ENCODE assay signal across 42 cellular contexts in the genomic region with DNA sequence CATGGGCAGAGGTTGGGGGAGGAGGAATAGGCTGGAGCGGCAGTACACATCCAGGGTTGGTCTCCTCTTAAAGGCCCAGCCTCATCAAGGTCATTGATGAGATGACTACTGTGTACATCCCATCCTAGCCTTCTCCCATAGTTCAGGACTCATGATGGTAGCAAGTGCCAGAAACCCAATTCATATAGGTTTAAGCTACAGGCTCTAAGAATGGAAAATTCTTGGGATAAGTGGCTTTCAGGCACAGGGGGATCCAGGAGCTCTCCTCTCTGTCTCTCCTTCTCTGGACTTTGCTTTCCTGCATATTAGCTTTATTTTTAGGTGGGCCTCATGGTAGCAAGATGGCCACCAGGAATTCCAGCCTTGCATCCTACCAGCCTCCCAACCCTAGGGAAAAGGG. TPM values are rescaled to one million over a fixed set of nuclear protein-coding genes. Genes with fewer than 3 reads are reported as not detected.
"Had no signal": no experiment of that assay in that cellular context is flagged by ENCODE, and none has a peak within 500 bp of the region (broad histone marks: within the 10 kb centered on the region; RNA-seq: fewer than 3 reads in every experiment).

No MANE protein-coding gene starts in this region.

- H3K4me1 ChIP-seq: ascending aorta, breast epithelium had no signal

- H3K4me1 Mint-ChIP-seq: activated naive CD4-positive, alpha-beta T cell treated with anti-CD3 and anti-CD28 coated beads, Interleukin-2, amount 10 ng/mL, durations not matched to agents 7 days and 5 days; activated naive CD4-positive, alpha-beta T cell treated with anti-CD3 and anti-CD28 coated beads, Interleukin-2, amount 50 U/mL, for 24 hours; activated T-helper 17 cell treated with anti-CD3 and anti-CD28 coated beads, Interleukin-2, amount 50 U/mL, for 72 hours; central memory CD8-positive, alpha-beta T cell had no signal

- H3K27ac Mint-ChIP-seq: activated naive CD4-positive, alpha-beta T cell treated with anti-CD3 and anti-CD28 coated beads for 36 hours; activated naive CD4-positive, alpha-beta T cell treated with anti-CD3 and anti-CD28 coated beads, Interleukin-2, amount 10 ng/mL, durations not matched to agents 7 days and 5 days; activated naive CD4-positive, alpha-beta T cell treated with anti-CD3 and anti-CD28 coated beads, Interleukin-2, amount 50 U/mL, for 24 hours; activated naive CD4-positive, alpha-beta T cell treated with anti-CD3 and anti-CD28 coated beads, Interleukin-2, amount 50 U/mL, for 72 hours; activated naive CD8-positive, alpha-beta T cell; activated naive CD8-positive, alpha-beta T cell treated with anti-CD3 and anti-CD28 coated beads for 36 hours; activated naive CD8-positive, alpha-beta T cell treated with anti-CD3 and anti-CD28 coated beads, Interleukin-2, amount 10 ng/mL, durations not matched to agents 7 days and 5 days; activated naive CD8-positive, alpha-beta T cell treated with anti-CD3 and anti-CD28 coated beads, Interleukin-2, amount 50 U/mL, for 24 hours; activated T-cell treated with anti-CD3 and anti-CD28 coated beads, Interleukin-2, amount 50 U/mL, for 24 hours; activated T-cell treated with anti-CD3 and anti-CD28 coated beads, Interleukin-2, amount 50 U/mL, for 72 hours; activated T-helper 1 cell treated with anti-CD3 and anti-CD28 coated beads, Interleukin-12 subunit alpha, Interleukin-12 subunit beta, Interleukin-2, Interleukin-4 antibody, amounts not matched to agents 30 ng/mL and 10 ng/mL and 1 ng/mL, durations not matched to agents 14 hours and 24 hours and 36 hours; activated T-helper 17 cell treated with anti-CD3 and anti-CD28 coated beads, Interleukin-2, amount 50 U/mL, for 72 hours; activated T-helper 2 cell treated with anti-CD3 and anti-CD28 coated beads, Interferon-gamma antibody, Interleukin-2, Interleukin-4, amounts not matched to agents 10 μg/mL and 5 μg/mL and 100 μg/mL, durations not matched to agents 14 hours and 24 hours and 36 hours; brain had no signal

- H3K36me3 Mint-ChIP-seq: activated naive CD4-positive, alpha-beta T cell treated with anti-CD3 and anti-CD28 coated beads, Interleukin-2, amount 10 ng/mL, durations not matched to agents 7 days and 5 days; activated naive CD4-positive, alpha-beta T cell treated with anti-CD3 and anti-CD28 coated beads, Interleukin-2, amount 50 U/mL, for 24 hours; activated naive CD4-positive, alpha-beta T cell treated with anti-CD3 and anti-CD28 coated beads, Interleukin-2, amount 50 U/mL, for 72 hours; activated naive CD8-positive, alpha-beta T cell; activated naive CD8-positive, alpha-beta T cell treated with anti-CD3 and anti-CD28 coated beads for 36 hours; activated naive CD8-positive, alpha-beta T cell treated with anti-CD3 and anti-CD28 coated beads, Interleukin-2, amount 10 ng/mL, durations not matched to agents 7 days and 5 days; brain had no signal

- H3K4me3 ChIP-seq: adrenal gland, ascending aorta, body of pancreas, breast epithelium, cardiac muscle cell had no signal

- H3K9me3 ChIP-seq: adrenal gland, ascending aorta, body of pancreas, breast epithelium had no signal

- H3K27ac ChIP-seq: adrenal gland, ascending aorta, body of pancreas, brain microvascular endothelial cell, breast epithelium, cardiac muscle cell had no signal

- ATAC-seq: activated naive CD4-positive, alpha-beta T cell treated with anti-CD3 and anti-CD28 coated beads, Interleukin-2, amount 50 U/mL, for 72 hours; activated naive CD8-positive, alpha-beta T cell treated with anti-CD3 and anti-CD28 coated beads, Interleukin-2, amount 50 U/mL, for 24 hours; activated T-cell treated with anti-CD3 and anti-CD28 coated beads, Interleukin-2, amount 50 U/mL, for 4 hours; activated T-cell treated with anti-CD3 and anti-CD28 coated beads, Interleukin-2, amount 50 U/mL, for 72 hours; activated T-helper 17 cell treated with anti-CD3 and anti-CD28 coated beads, Interleukin-2, amount 50 U/mL, for 72 hours; body of pancreas had no signal

- H3K36me3 ChIP-seq: adrenal gland, ascending aorta, brain microvascular endothelial cell, breast epithelium, cardiac muscle cell had no signal

- H3K4me3 Mint-ChIP-seq: activated naive CD4-positive, alpha-beta T cell treated with anti-CD3 and anti-CD28 coated beads for 36 hours; activated naive CD4-positive, alpha-beta T cell treated with anti-CD3 and anti-CD28 coated beads, Interleukin-2, amount 10 ng/mL, durations not matched to agents 7 days and 5 days; activated naive CD4-positive, alpha-beta T cell treated with anti-CD3 and anti-CD28 coated beads, Interleukin-2, amount 50 U/mL, for 24 hours; activated naive CD8-positive, alpha-beta T cell; activated naive CD8-positive, alpha-beta T cell treated with anti-CD3 and anti-CD28 coated beads for 36 hours; activated naive CD8-positive, alpha-beta T cell treated with anti-CD3 and anti-CD28 coated beads, Interleukin-2, amount 10 ng/mL, durations not matched to agents 7 days and 5 days; activated naive CD8-positive, alpha-beta T cell treated with anti-CD3 and anti-CD28 coated beads, Interleukin-2, amount 50 U/mL, for 24 hours; activated T-cell treated with anti-CD3 and anti-CD28 coated beads, Interleukin-2, amount 50 U/mL, for 24 hours; activated T-cell treated with anti-CD3 and anti-CD28 coated beads, Interleukin-2, amount 50 U/mL, for 4 hours; activated T-cell treated with anti-CD3 and anti-CD28 coated beads, Interleukin-2, amount 50 U/mL, for 72 hours; activated T-helper 1 cell treated with anti-CD3 and anti-CD28 coated beads, Interleukin-12 subunit alpha, Interleukin-12 subunit beta, Interleukin-2, Interleukin-4 antibody, amounts not matched to agents 30 ng/mL and 10 ng/mL and 1 ng/mL, durations not matched to agents 14 hours and 24 hours and 36 hours; activated T-helper 17 cell treated with anti-CD3 and anti-CD28 coated beads, Interleukin-2, amount 50 U/mL, for 72 hours; brain; central memory CD8-positive, alpha-beta T cell had no signal

- H3K9me3 Mint-ChIP-seq: activated naive CD4-positive, alpha-beta T cell treated with anti-CD3 and anti-CD28 coated beads for 36 hours; activated naive CD4-positive, alpha-beta T cell treated with anti-CD3 and anti-CD28 coated beads, Interleukin-2, amount 10 ng/mL, durations not matched to agents 7 days and 5 days; activated naive CD4-positive, alpha-beta T cell treated with anti-CD3 and anti-CD28 coated beads, Interleukin-2, amount 50 U/mL, for 24 hours; activated naive CD4-positive, alpha-beta T cell treated with anti-CD3 and anti-CD28 coated beads, Interleukin-2, amount 50 U/mL, for 72 hours; activated naive CD8-positive, alpha-beta T cell treated with anti-CD3 and anti-CD28 coated beads for 36 hours; activated naive CD8-positive, alpha-beta T cell treated with anti-CD3 and anti-CD28 coated beads, Interleukin-2, amount 50 U/mL, for 24 hours; activated T-cell treated with anti-CD3 and anti-CD28 coated beads, Interleukin-2, amount 50 U/mL, for 24 hours; activated T-cell treated with anti-CD3 and anti-CD28 coated beads, Interleukin-2, amount 50 U/mL, for 4 hours; activated T-cell treated with anti-CD3 and anti-CD28 coated beads, Interleukin-2, amount 50 U/mL, for 72 hours; activated T-helper 1 cell treated with anti-CD3 and anti-CD28 coated beads, Interleukin-12 subunit alpha, Interleukin-12 subunit beta, Interleukin-2, Interleukin-4 antibody, amounts not matched to agents 30 ng/mL and 10 ng/mL and 1 ng/mL, durations not matched to agents 14 hours and 24 hours and 36 hours; activated T-helper 2 cell treated with anti-CD3 and anti-CD28 coated beads, Interferon-gamma antibody, Interleukin-2, Interleukin-4, amounts not matched to agents 10 μg/mL and 5 μg/mL and 100 μg/mL, durations not matched to agents 14 hours and 24 hours and 36 hours; central memory CD8-positive, alpha-beta T cell had no signal

- DNase-seq: activated effector memory CD4-positive, alpha-beta T cell treated with anti-CD3 and anti-CD28 coated beads, Interleukin-2, amount 50 U/mL, for 16 hours; activated effector memory CD4-positive, alpha-beta T cell treated with Interleukin-2 at 50 U/mL for 16 hours; activated gamma-delta T cell; activated gamma-delta T cell treated with Interleukin-2 at 50 U/mL for 16 hours; activated naive CD4-positive, alpha-beta T cell; activated naive CD4-positive, alpha-beta T cell treated with anti-CD3 and anti-CD28 coated beads for 36 hours; activated naive CD4-positive, alpha-beta T cell treated with anti-CD3 and anti-CD28 coated beads, Interleukin-2, amount 10 ng/mL, durations not matched to agents 7 days and 5 days; activated naive CD4-positive, alpha-beta T cell treated with anti-CD3 and anti-CD28 coated beads, Interleukin-2, amount 50 U/mL, for 16 hours; activated naive CD4-positive, alpha-beta T cell treated with Interleukin-2 at 50 U/mL for 16 hours; activated naive CD8-positive, alpha-beta T cell treated with anti-CD3 and anti-CD28 coated beads for 36 hours; activated naive CD8-positive, alpha-beta T cell treated with anti-CD3 and anti-CD28 coated beads, Interleukin-2, amount 10 ng/mL, durations not matched to agents 7 days and 5 days; activated naive CD8-positive, alpha-beta T cell treated with anti-CD3 and anti-CD28 coated beads, Interleukin-2, amount 50 U/mL, for 24 hours; activated T-cell treated with anti-CD3 and anti-CD28 coated beads, Interleukin-2, amount 50 U/mL, for 1 hour; activated T-cell treated with anti-CD3 and anti-CD28 coated beads, Interleukin-2, amount 50 U/mL, for 24 hours; activated T-cell treated with anti-CD3 and anti-CD28 coated beads, Interleukin-2, amount 50 U/mL, for 4 hours; activated T-cell treated with anti-CD3 and anti-CD28 coated beads, Interleukin-2, amount 50 U/mL, for 48 hours; activated T-cell treated with anti-CD3 and anti-CD28 coated beads, Interleukin-2, amount 50 U/mL, for 72 hours; adrenal gland; amniotic stem cell; amygdala; anterior cingulate cortex; body of pancreas; brain microvascular endothelial cell; central memory CD4-positive, alpha-beta T cell; cerebellar nuclear complex had no signal

- H3K27me3 ChIP-seq: adrenal gland, ascending aorta, body of pancreas, brain microvascular endothelial cell, breast epithelium had no signal

- FAIRE-seq: astrocyte, bronchial epithelial cell had no signal

- H3K27me3 Mint-ChIP-seq: activated naive CD4-positive, alpha-beta T cell treated with anti-CD3 and anti-CD28 coated beads, Interleukin-2, amount 50 U/mL, for 24 hours had no signal

RNA-seq across cellular contexts. Expression of gene SDSL, which starts 6.3 kb away (rescaled TPM):
- total RNA-seq: activated naive CD4-positive, alpha-beta T cell treated with anti-CD3 and anti-CD28 coated beads for 36 hours had no signal

RNA-seq across cellular contexts. Expression of gene SDS, which starts 24.8 kb away (rescaled TPM):
- total RNA-seq: activated naive CD4-positive, alpha-beta T cell treated with anti-CD3 and anti-CD28 coated beads for 36 hours; activated naive CD4-positive, alpha-beta T cell treated with anti-CD3 and anti-CD28 coated beads, Interleukin-2, amount 50 U/mL, for 72 hours; activated naive CD8-positive, alpha-beta T cell treated with anti-CD3 and anti-CD28 coated beads for 36 hours; activated T-cell treated with anti-CD3 and anti-CD28 coated beads, Interleukin-2, amount 50 U/mL, for 72 hours; activated T-helper 1 cell treated with anti-CD3 and anti-CD28 coated beads, Interleukin-12 subunit alpha, Interleukin-12 subunit beta, Interleukin-2, Interleukin-4 antibody, amounts not matched to agents 30 ng/mL and 10 ng/mL and 1 ng/mL, durations not matched to agents 14 hours and 24 hours and 36 hours; activated T-helper 17 cell treated with anti-CD3 and anti-CD28 coated beads, Interleukin-2, amount 50 U/mL, for 72 hours; activated T-helper 2 cell treated with anti-CD3 and anti-CD28 coated beads, Interferon-gamma antibody, Interleukin-2, Interleukin-4, amounts not matched to agents 10 μg/mL and 5 μg/mL and 100 μg/mL, durations not matched to agents 14 hours and 24 hours and 36 hours; astrocyte; bronchial epithelial cell; cardiac muscle cell; cerebellum; chondrocyte had no signal
- polyA plus RNA-seq: cardiac muscle cell had no signal

RNA-seq across cellular contexts. Expression of gene LHX5, which starts 43.2 kb away (rescaled TPM):
- total RNA-seq: activated naive CD4-positive, alpha-beta T cell treated with anti-CD3 and anti-CD28 coated beads for 36 hours; activated naive CD4-positive, alpha-beta T cell treated with anti-CD3 and anti-CD28 coated beads, Interleukin-2, amount 50 U/mL, for 72 hours; activated naive CD8-positive, alpha-beta T cell treated with anti-CD3 and anti-CD28 coated beads for 36 hours; activated naive CD8-positive, alpha-beta T cell treated with anti-CD3 and anti-CD28 coated beads, Interleukin-2, amount 10 ng/mL, durations not matched to agents 7 days and 5 days; activated T-cell treated with anti-CD3 and anti-CD28 coated beads, Interleukin-2, amount 50 U/mL, for 4 hours; activated T-helper 1 cell treated with anti-CD3 and anti-CD28 coated beads, Interleukin-12 subunit alpha, Interleukin-12 subunit beta, Interleukin-2, Interleukin-4 antibody, amounts not matched to agents 30 ng/mL and 10 ng/mL and 1 ng/mL, durations not matched to agents 14 hours and 24 hours and 36 hours; activated T-helper 17 cell treated with anti-CD3 and anti-CD28 coated beads, Interleukin-2, amount 50 U/mL, for 72 hours; activated T-helper 2 cell treated with anti-CD3 and anti-CD28 coated beads, Interferon-gamma antibody, Interleukin-2, Interleukin-4, amounts not matched to agents 10 μg/mL and 5 μg/mL and 100 μg/mL, durations not matched to agents 14 hours and 24 hours and 36 hours; adrenal gland; aorta; ascending aorta; body of pancreas; breast epithelium; cardiac muscle cell; cardiac septum; chondrocyte had no signal
- polyA plus RNA-seq: adrenal gland, aorta, cardiac muscle cell had no signal
